17 cellular contexts compared by ENCODE assay signal in the genomic region with DNA sequence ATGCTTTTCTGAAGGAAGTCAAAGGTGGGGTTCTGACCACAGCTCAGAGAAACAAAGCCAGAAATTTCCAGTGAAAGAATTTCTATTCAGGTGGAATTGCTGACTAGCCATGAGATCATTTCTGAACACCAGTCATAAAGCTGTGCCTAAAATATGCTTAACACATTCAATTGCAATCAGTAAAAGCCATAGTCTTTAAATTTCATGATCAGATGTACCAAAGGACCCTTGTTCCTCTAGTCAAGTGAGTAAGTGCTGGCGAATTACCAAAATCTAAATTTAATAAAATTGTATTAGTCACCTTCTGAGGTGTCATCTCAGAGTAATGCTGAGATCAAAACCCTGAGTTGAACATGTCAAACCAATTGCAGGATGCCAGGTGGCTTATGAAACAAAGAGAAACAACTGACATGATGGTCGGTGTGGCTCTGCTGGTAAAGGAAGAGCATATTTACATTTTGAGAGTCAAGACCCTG.
A peak's percentile ranks its signal among the peaks of the same experiment; 100 is the strongest.
DNase-seq lines count a peak whose midpoint lies in the region; ATAC-seq and TF ChIP-seq lines count a peak whose summit lies in the region.
"Had no signal": no experiment of that assay in that cellular context is flagged by ENCODE, and none has a peak within 500 bp of the region (broad histone marks: within the 10 kb centered on the region; RNA-seq: fewer than 3 reads in every experiment).

No MANE protein-coding gene starts in this region.

- POLR2A ChIA-PET in PC-3 (lab: Charles Lee; ENCODE audit: unreplicated experiment) = no interaction called here
- POLR2A ChIA-PET in naive thymus-derived CD4-positive, alpha-beta T cell (lab: Charles Lee) = no interaction called here

- intact Hi-C loops in PC-3 (cut with micrococcal nuclease) = loop anchor here (1.0 kb wide), 2 partner anchors 15 to 206 kb away; no protein-coding TSS in a partner anchor
- intact Hi-C loops in naive thymus-derived CD4-positive, alpha-beta T cell (cut with micrococcal nuclease) = no loop called here

- CTCF ChIA-PET in PC-3 (lab: Charles Lee) = no interaction called here
- CTCF ChIA-PET in naive thymus-derived CD4-positive, alpha-beta T cell (lab: Charles Lee) = no interaction called here

- no peaks in the 10 kb centered on the region for H3K36me3 Mint-ChIP-seq in naive thymus-derived CD4-positive, alpha-beta T cell

- no peaks in the 10 kb centered on the region for H3K36me3 ChIP-seq in PC-3 (ENCODE audit: low read depth, low read length)
- H3K36me3 ChIP-seq in naive thymus-derived CD4-positive, alpha-beta T cell (ENCODE audit: control insufficient read depth in 2 of 3, insufficient read depth in 3 of 3, low read length in 3 of 3) = no peaks in the 10 kb centered on the region
- H3K36me3 ChIP-seq: MG63 had no signal

- no peaks in the 10 kb centered on the region for H3K4me1 Mint-ChIP-seq in naive thymus-derived CD4-positive, alpha-beta T cell

- H3K4me1 ChIP-seq in PC-3 (ENCODE audit: insufficient read depth, low read length) = peaks cover 39% of the 10 kb centered on the region
- no peaks in the 10 kb centered on the region for H3K4me1 ChIP-seq in naive thymus-derived CD4-positive, alpha-beta T cell (ENCODE audit: control insufficient read depth in 2 of 2, insufficient read depth in 2 of 2, low read length in 2 of 2)

- no peak for TF ChIP-seq CTCF in PC-3 (conservative IDR thresholded peaks at IDR 0.05; ENCODE audit: low read depth, low read length)

- DNase-seq in DMS53 (lab: John Stamatoyannopoulos, UW) (peak; percentile 30), DMS53 treated with DMSO at 0.1 percent for 48 hours (lab: John Stamatoyannopoulos, UW; ENCODE audit: unreplicated experiment) (no peak), PC-3 (peak; percentile 100), astrocyte of the hippocampus (ENCODE audit: low read depth, low spot score) (peak; percentile 73), iris pigment epithelial cell (ENCODE audit: low read depth) (peak; percentile 6)
- no peak for DNase-seq in naive thymus-derived CD4-positive, alpha-beta T cell
- DNase-seq: C1 segment of cervical spinal cord, DMS153, KG1, MG63, NCI-H1930, NCI-H524, SHP77 had no signal

- peak; percentile 86 for ATAC-seq in PC-3
- no peak for ATAC-seq in naive thymus-derived CD4-positive, alpha-beta T cell
- no peak for ATAC-seq in HG02840 (IDR thresholded peaks at IDR 0.05; ENCODE audit: low FRiP score, unreplicated experiment)
- ATAC-seq in GM21576 (IDR thresholded peaks at IDR 0.05; ENCODE audit: unreplicated experiment) = no peak

- H3K27me3 ChIP-seq in PC-3 (ENCODE audit: low read length) = no peaks in the 10 kb centered on the region
- H3K27me3 ChIP-seq in naive thymus-derived CD4-positive, alpha-beta T cell (ENCODE audit: control insufficient read depth in 2 of 2, insufficient read depth in 2 of 2, low read length in 2 of 2) = no peaks in the 10 kb centered on the region
- H3K27me3 ChIP-seq: MG63 had no signal

- H4K20me1 ChIP-seq in PC-3 (ENCODE audit: low read length) = no peaks in the 10 kb centered on the region

- H3K4me2 ChIP-seq in PC-3 (ENCODE audit: low read length) = peak overlapping the region; percentile 41

- H3K79me2 ChIP-seq in PC-3 (ENCODE audit: low read length) = no peaks in the 10 kb centered on the region

- no peak overlapping the region; the same call in 1 of the 2 replicates for H3K4me3 ChIP-seq in PC-3 (ENCODE audit: low read length)
- H3K4me3 ChIP-seq in naive thymus-derived CD4-positive, alpha-beta T cell (ENCODE audit: low read length) = no peak overlapping the region
- H3K4me3 ChIP-seq: MG63 had no signal

- H3K27me3 Mint-ChIP-seq in naive thymus-derived CD4-positive, alpha-beta T cell = peaks cover 0 to 15% (median 5%) of the 10 kb centered on the region in 5 donors

- peak overlapping the region; percentile 78 for H3K27ac ChIP-seq in PC-3 (ENCODE audit: low read length)
- no peak overlapping the region for H3K27ac ChIP-seq in naive thymus-derived CD4-positive, alpha-beta T cell (ENCODE audit: low read depth, low read length)
- H3K27ac ChIP-seq: 22Rv1, HL-60 had no signal

- no peaks in the 10 kb centered on the region for H3K9me3 ChIP-seq in PC-3 (ENCODE audit: low read length)
- no peaks in the 10 kb centered on the region for H3K9me3 ChIP-seq in naive thymus-derived CD4-positive, alpha-beta T cell (ENCODE audit: control insufficient read depth in 2 of 3, low read length in 3 of 3)
- H3K9me3 ChIP-seq: MG63 had no signal

- no TSS peak for BruUV-seq in PC-3 (replicated peaks; lab: Mats Ljungman, UMichigan)

- peak overlapping the region; percentile 4; the same call in 1 of the 2 replicates for H2AFZ ChIP-seq in PC-3 (ENCODE audit: low read length)

- H3K9me3 Mint-ChIP-seq in naive thymus-derived CD4-positive, alpha-beta T cell = peaks cover 0 to under 1% (median 0%) of the 10 kb centered on the region in 11 donors

- H3F3A ChIP-seq in PC-3 (ENCODE audit: low read length, unreplicated experiment) = peaks cover 4% of the 10 kb centered on the region

- H3K9me2 ChIP-seq in PC-3 (replicated peaks; ENCODE audit: low read length) = no peaks in the 10 kb centered on the region

- peak overlapping the region; percentile 14 for H3K9ac ChIP-seq in PC-3 (ENCODE audit: low read length)

- H3K27ac Mint-ChIP-seq in naive thymus-derived CD4-positive, alpha-beta T cell = no peak overlapping the region

- no peak overlapping the region for H3K4me3 Mint-ChIP-seq in naive thymus-derived CD4-positive, alpha-beta T cell

Comparison
In these comparisons a context has a peak if more than half of its experiments do, and no peak if none do; other contexts are left out.
1. DNase-seq: peak in DMS53 (single experiment), PC-3 (single experiment), astrocyte of the hippocampus (single experiment) and iris pigment epithelial cell (single experiment); none in DMS53 treated with DMSO at 0.1 percent for 48 hours (single experiment) and naive thymus-derived CD4-positive, alpha-beta T cell (0 of 9).